Comparison of ENCODE assay signal across 8 cellular contexts in genomic region chr2:8679567-8679826, GRCh38. TPM values are rescaled to one million over a fixed set of nuclear protein-coding genes. Genes with fewer than 3 reads are reported as not detected.
DNase-seq lines count a peak whose midpoint lies in the region; ATAC-seq, FAIRE-seq and TF ChIP-seq lines count a peak whose summit lies in the region.

No MANE protein-coding gene starts in this region.

- H3K36me3 ChIP-seq in astrocyte (ENCODE audit: insufficient read depth, low read length) = no peaks in the 10 kb centered on the region
- H3K36me3 ChIP-seq in right lobe of liver = no peaks in the 10 kb centered on the region
- H3K36me3 ChIP-seq in thymus (ENCODE audit: control insufficient read depth, insufficient read depth) = no peaks in the 10 kb centered on the region

- 8% methylated on average over 8 of the region's 8 CpGs for WGBS in right lobe of liver (ENCODE audit: insufficient coverage, low coverage, low lambda C conversion rate, missing lambda C conversion rate)
- 52% methylated on average over 8 of the region's 8 CpGs for WGBS in thymus

- H2AFZ ChIP-seq in astrocyte (ENCODE audit: low read depth, low read length) = peak overlapping the region; percentile 32

- no peak for DNase-seq in activated CD4-positive, alpha-beta T cell treated with anti-CD3 and anti-CD28 coated beads, Interleukin-2, amount 10 ng/mL, durations not matched to agents 24 days and 14 days
- no peak for DNase-seq in activated CD4-positive, alpha-beta T cell treated with anti-CD3 and anti-CD28 coated beads for 4 hours
- DNase-seq in astrocyte (ENCODE audit: low read depth) (no peak), right lobe of liver (no peak), Kasumi-1 (lab: John Stamatoyannopoulos, UW) (no peak)

- peaks cover 33% of the 10 kb centered on the region for H3K4me1 Mint-ChIP-seq in activated CD4-positive, alpha-beta T cell treated with anti-CD3 and anti-CD28 coated beads, Interleukin-2, amount 10 ng/mL, durations not matched to agents 24 days and 14 days
- H3K4me1 Mint-ChIP-seq in astrocyte (ENCODE audit: low read depth, unreplicated experiment) = peaks cover 15% of the 10 kb centered on the region

- H3K9me3 Mint-ChIP-seq in activated CD4-positive, alpha-beta T cell treated with anti-CD3 and anti-CD28 coated beads, Interleukin-2, amount 10 ng/mL, durations not matched to agents 24 days and 14 days = peaks cover 2% of the 10 kb centered on the region
- peaks cover 7% of the 10 kb centered on the region for H3K9me3 Mint-ChIP-seq in astrocyte (ENCODE audit: unreplicated experiment)

- peaks cover 35% of the 10 kb centered on the region for H3K27me3 Mint-ChIP-seq in activated CD4-positive, alpha-beta T cell treated with anti-CD3 and anti-CD28 coated beads, Interleukin-2, amount 10 ng/mL, durations not matched to agents 24 days and 14 days
- H3K27me3 Mint-ChIP-seq in astrocyte (ENCODE audit: low read depth, unreplicated experiment) = peaks cover 20% of the 10 kb centered on the region

- H3K4me3 ChIP-seq in astrocyte (ENCODE audit: insufficient read depth, low read depth, low read length) = peak overlapping the region; percentile 59
- H3K4me3 ChIP-seq in right lobe of liver = peak overlapping the region; percentile 64 to 81 (median 68)
- H3K4me3 ChIP-seq in thymus (ENCODE audit: low read length) = peak overlapping the region; percentile 58

- peak overlapping the region; percentile 88 for H3K4me2 ChIP-seq in astrocyte (ENCODE audit: low read length)

- ATAC-seq in right lobe of liver (no peak), GM19328 (IDR thresholded peaks at IDR 0.05; ENCODE audit: unreplicated experiment) (no peak), GM18907 (IDR thresholded peaks at IDR 0.05; ENCODE audit: unreplicated experiment) (no peak)

- intact Hi-C loops in activated CD4-positive, alpha-beta T cell treated with anti-CD3 and anti-CD28 coated beads, Interleukin-2, amount 10 ng/mL, durations not matched to agents 24 days and 14 days (cut with micrococcal nuclease) = no loop called here
- intact Hi-C loops in right lobe of liver (cut with DNase I) = no loop called here

- TF ChIP-seq POLR2A in right lobe of liver (IDR thresholded peaks at IDR 0.05) = no peak

- H4K20me1 ChIP-seq in astrocyte (ENCODE audit: insufficient read depth, low read length) = peaks cover 20% of the 10 kb centered on the region

- TF ChIP-seq CTCF in astrocyte (IDR thresholded peaks at IDR 0.05; ENCODE audit: insufficient read depth, low read depth, low read length) (no peak), right lobe of liver (IDR thresholded peaks at IDR 0.05) (peak in 1 of 4 donors; percentile 2)

- peaks cover 22% of the 10 kb centered on the region for H3K79me2 ChIP-seq in astrocyte (ENCODE audit: insufficient read depth, low read length)

- H3K4me3 Mint-ChIP-seq in activated CD4-positive, alpha-beta T cell treated with anti-CD3 and anti-CD28 coated beads, Interleukin-2, amount 10 ng/mL, durations not matched to agents 24 days and 14 days = peak overlapping the region; percentile 98
- H3K4me3 Mint-ChIP-seq in astrocyte (ENCODE audit: unreplicated experiment) = peak overlapping the region; percentile 75

- H3K9me3 ChIP-seq in astrocyte (ENCODE audit: insufficient read depth, low read depth, low read length) (peaks cover 3% of the 10 kb centered on the region), right lobe of liver (no peaks in the 10 kb centered on the region), thymus (ENCODE audit: control insufficient read depth) (peaks cover 8% of the 10 kb centered on the region)

- H3K27ac ChIP-seq in astrocyte (ENCODE audit: low read depth, low read length) = peak overlapping the region; percentile 93
- peak overlapping the region; percentile 98 to 99 (median 98) for H3K27ac ChIP-seq in right lobe of liver
- peak overlapping the region; percentile 83 for H3K27ac ChIP-seq in thymus (ENCODE audit: low read depth)

- H3K27ac Mint-ChIP-seq in activated CD4-positive, alpha-beta T cell treated with anti-CD3 and anti-CD28 coated beads, Interleukin-2, amount 10 ng/mL, durations not matched to agents 24 days and 14 days = peak overlapping the region; percentile 68
- peak overlapping the region; percentile 22 for H3K27ac Mint-ChIP-seq in astrocyte (ENCODE audit: unreplicated experiment)

- H3K36me3 Mint-ChIP-seq in activated CD4-positive, alpha-beta T cell treated with anti-CD3 and anti-CD28 coated beads, Interleukin-2, amount 10 ng/mL, durations not matched to agents 24 days and 14 days (ENCODE audit: low read depth) = peaks cover 28% of the 10 kb centered on the region
- H3K36me3 Mint-ChIP-seq in astrocyte (ENCODE audit: low read depth, unreplicated experiment) = peaks cover 1% of the 10 kb centered on the region

- peak overlapping the region; percentile 93 for H3K9ac ChIP-seq in astrocyte (ENCODE audit: low read length)

- FAIRE-seq in astrocyte (lab: Jason Lieb, UNC) = no peak

- H3K27me3 ChIP-seq in astrocyte (ENCODE audit: insufficient read depth, low read length) (no peaks in the 10 kb centered on the region), right lobe of liver (no peaks in the 10 kb centered on the region), thymus (ENCODE audit: control insufficient read depth, insufficient read depth) (peaks cover 49% of the 10 kb centered on the region)

- H3K4me1 ChIP-seq in astrocyte (ENCODE audit: insufficient read depth, low read length) (peaks cover 40% of the 10 kb centered on the region), right lobe of liver (peaks cover 0 to 28% (median 7%) of the 10 kb centered on the region in 4 donors), thymus (ENCODE audit: control insufficient read depth, insufficient read depth, low read length) (peaks cover 20% of the 10 kb centered on the region)

RNA-seq across cellular contexts. Expression of gene ID2, which starts 2.4 kb away (rescaled TPM):
- total RNA-seq in activated CD4-positive, alpha-beta T cell treated with anti-CD3 and anti-CD28 coated beads, Interleukin-2, amount 10 ng/mL, durations not matched to agents 24 days and 14 days = 284 and 299 TPM in 2 replicates
- total RNA-seq in astrocyte = 7.7 and 13.6 TPM in 2 replicates
- total RNA-seq in right lobe of liver = 100 to 1,000 TPM; 103 to 520 (median 191) TPM
- polyA plus RNA-seq in thymus = 319 TPM
